In genomic region chr19:10271543-10272086, GRCh38 we compare ENCODE assay signal across 9 cellular contexts. TPM values are rescaled to one million over a fixed set of nuclear protein-coding genes. Genes with fewer than 3 reads are reported as not detected.
A peak's percentile ranks its signal among the peaks of the same experiment; 100 is the strongest.
DNase-seq lines count a peak whose midpoint lies in the region; ATAC-seq, FAIRE-seq and TF ChIP-seq lines count a peak whose summit lies in the region.
"Had no signal": no experiment of that assay in that cellular context is flagged by ENCODE, and none has a peak within 500 bp of the region (broad histone marks: within the 10 kb centered on the region; RNA-seq: fewer than 3 reads in every experiment).

No MANE protein-coding gene starts in this region.

- TF ChIP-seq POLR2A in GM12878 (IDR thresholded peaks at IDR 0.05; ENCODE audit: low read depth, low read length): peak; percentile 15; the same call in 1 of the 2 replicates

- TF ChIP-seq EP300 in GM12878 (IDR thresholded peaks at IDR 0.05; ENCODE audit: borderline replicate concordance in 1 of 2, control insufficient read depth in 1 of 2, low read depth in 2 of 2, low read length in 2 of 2): 0 out of 4 replicates have a peak, but pooled peaks of 1 of the 2 experiments have one; percentile 63

- CTCF ChIA-PET in AG04450 (lab: Charles Lee): interaction anchor here (1.5 to 5.9 kb wide), 5 partner anchors 12 to 120 kb away, joined by 5 to 85 read pairs (median 30); partner anchors contain the start of gene RAVER1
- CTCF ChIA-PET in GM12878 (lab: Yijun Ruan, JAX): interaction anchor here (0.8 to 11.2 kb wide), 28 partner anchors 9 to 301 kb away, joined by 3 to 370 read pairs (median 4); partner anchors contain the start of genes CDC37, ICAM4, ICAM5 and TYK2

- no peaks in the 10 kb centered on the region for H3F3A ChIP-seq in Loucy (ENCODE audit: low read depth)

- TF ChIP-seq RAD21 in GM12878 (IDR thresholded peaks at IDR 0.05; ENCODE audit: insufficient read depth, low read depth, low read length): no peak

- TF ChIP-seq CTCF in AG04450 (IDR thresholded peaks at IDR 0.05; ENCODE audit: low read depth, low read length): no peak
- no peak for TF ChIP-seq CTCF in Loucy (conservative IDR thresholded peaks at IDR 0.05; ENCODE audit: low read length)
- TF ChIP-seq CTCF in GM12878 (IDR thresholded peaks at IDR 0.05 in 2 of 3, conservative IDR thresholded peaks at IDR 0.05 in 1 of 3; ENCODE audit: control insufficient read depth in 2 of 3, extremely low read depth in 1 of 3, insufficient read depth in 1 of 3, low read depth in 3 of 3, low read length in 3 of 3): no peak

- no peaks in the 10 kb centered on the region for H4K20me1 ChIP-seq in Loucy (ENCODE audit: insufficient read depth, low read length, poor library complexity, severe bottlenecking)
- no peaks in the 10 kb centered on the region for H4K20me1 ChIP-seq in GM12878 (ENCODE audit: control insufficient read depth, insufficient read depth)

- FAIRE-seq in GM12878 (lab: Jason Lieb, UNC): peak; percentile 75

- H3K79me2 ChIP-seq in Loucy (ENCODE audit: insufficient read depth, low read length) (peaks cover 9% of the 10 kb centered on the region; the same call in 1 of the 2 replicates), GM12878 (ENCODE audit: control insufficient read depth, insufficient read depth, low read length) (peaks cover 54% of the 10 kb centered on the region)

- SMC1A ChIA-PET in GM12878 (lab: Charles Lee; ENCODE audit: uncharacterized antibody, unreplicated experiment): interaction anchor here (0.5 to 8.5 kb wide), 26 partner anchors 9 to 167 kb away, joined by 3 to 158 read pairs (median 6); partner anchors contain the start of genes FDX2, ICAM4, ICAM5 and MRPL4

- H3K27me3 ChIP-seq in AG04450 (ENCODE audit: control insufficient read depth, insufficient read depth, low read length) (no peaks in the 10 kb centered on the region), Loucy (ENCODE audit: insufficient read depth, low read length, poor library complexity, severe bottlenecking) (no peaks in the 10 kb centered on the region), GM12878 (replicated peaks in 1 of 2; ENCODE audit: control insufficient read depth in 2 of 2, insufficient read depth in 2 of 2, low read length in 1 of 2) (no peaks in the 10 kb centered on the region), mucosa of stomach (ENCODE audit: control insufficient read depth, insufficient read depth, low read length) (peaks cover 26% of the 10 kb centered on the region)

- TSS peak; percentile 88 for BruUV-seq in GM12878 (replicated peaks; lab: Mats Ljungman, UMichigan)

- in situ Hi-C loops in GM12878 (cut with MboI): no loop called here
- in situ Hi-C loops in ACHN (cut with HindIII; ENCODE audit: low pct_ligation_motif_present, low pct_unique_long_range_greater_than_20kb, low sequenced_read_pairs): no loop called here

- H2AFZ ChIP-seq in Loucy (ENCODE audit: low read length): peak overlapping the region; percentile 85
- H2AFZ ChIP-seq in GM12878 (ENCODE audit: control insufficient read depth, low read depth, low read length): no peak overlapping the region

- RAD21 ChIA-PET in GM12878 (lab: Charles Lee; ENCODE audit: unreplicated experiment): interaction anchor here (0.7 to 6.1 kb wide), 32 partner anchors 9 to 190 kb away, joined by 3 to 206 read pairs (median 6); partner anchors contain the start of genes ANGPTL6, CDC37, DNMT1 and ICAM4

- DNase-seq in AG04450 (ENCODE audit: low read depth, low spot score): no peak
- DNase-seq in GM12878 (ENCODE audit: low read depth, low spot score): no peak
- no peak for DNase-seq in NCI-H146 (lab: John Stamatoyannopoulos, UW)
- no peak for DNase-seq in ACHN
- no peak for DNase-seq in NCI-H2171 treated with DMSO at 0.1 percent for 48 hours (lab: John Stamatoyannopoulos, UW)

- POLR2A ChIA-PET in AG04450 (lab: Yijun Ruan, JAX): interaction anchor here (0.8 to 3.3 kb wide), 8 partner anchors 13 to 119 kb away, joined by 3 to 17 read pairs (median 5); partner anchors contain the start of genes ICAM4, ICAM5 and RAVER1
- POLR2A ChIA-PET in GM12878 (lab: Charles Lee): interaction anchor here (0.6 to 4.7 kb wide), 27 partner anchors 11 to 286 kb away, joined by 3 to 108 read pairs (median 4); partner anchors contain the start of genes ANGPTL6, FDX2, ICAM4 and ICAM5

- H3K27ac ChIP-seq in AG04450 (ENCODE audit: low read depth, low read length) (no peak overlapping the region), GM12878 (ENCODE audit: control insufficient read depth, insufficient read depth) (peak overlapping the region; percentile 98)
- H3K27ac ChIP-seq: epithelial cell of prostate had no signal

- H3K4me3 ChIP-seq in AG04450 (ENCODE audit: low read depth, low read length) (peak overlapping the region; percentile 63), Loucy (ENCODE audit: low read length, poor library complexity, severe bottlenecking) (peak overlapping the region; percentile 73), GM12878 (peak overlapping the region; percentile 92), mucosa of stomach (ENCODE audit: low read length) (no peak overlapping the region)

- intact Hi-C loops in GM12878 (cut with micrococcal nuclease; ENCODE audit: unreplicated experiment): loop anchor here (2.0 to 5.0 kb wide), 2 partner anchors 61 to 109 kb away; partner anchors contain the start of genes RAVER1 and TYK2

- H3K4me1 ChIP-seq in Loucy (ENCODE audit: insufficient read depth, low read length, poor library complexity, severe bottlenecking) (peaks cover 21% of the 10 kb centered on the region), GM12878 (ENCODE audit: control insufficient read depth, insufficient read depth, low read length) (no peaks in the 10 kb centered on the region; the same call in 1 of the 2 replicates), mucosa of stomach (ENCODE audit: control insufficient read depth, insufficient read depth, low read length) (peaks cover 18% of the 10 kb centered on the region)

- H3K36me3 ChIP-seq in Loucy (ENCODE audit: insufficient read depth, low read length): no peaks in the 10 kb centered on the region
- H3K36me3 ChIP-seq in GM12878 (ENCODE audit: control insufficient read depth in 2 of 2, insufficient read depth in 2 of 2, low read length in 1 of 2): peaks cover 6 to 10% of the 10 kb centered on the region in 2 experiments; a peak in 3 of 4 replicates
- no peaks in the 10 kb centered on the region for H3K36me3 ChIP-seq in mucosa of stomach (ENCODE audit: control insufficient read depth, insufficient read depth, low read length)

- H3K9me3 ChIP-seq in AG04450 (ENCODE audit: control insufficient read depth, insufficient read depth, low read length) (no peaks in the 10 kb centered on the region; the same call in 1 of the 2 replicates), Loucy (ENCODE audit: insufficient read depth, low read depth, low read length) (no peaks in the 10 kb centered on the region), GM12878 (replicated peaks; ENCODE audit: control insufficient read depth, insufficient read depth, low read length) (no peaks in the 10 kb centered on the region), mucosa of stomach (ENCODE audit: control insufficient read depth, low read length) (no peaks in the 10 kb centered on the region)

- peak overlapping the region; percentile 75 for H3K9ac ChIP-seq in Loucy (ENCODE audit: low read depth, low read length, poor library complexity, severe bottlenecking)
- H3K9ac ChIP-seq in GM12878 (ENCODE audit: control insufficient read depth, insufficient read depth, low read length): peak overlapping the region; percentile 89
- H3K9ac ChIP-seq in mucosa of stomach (ENCODE audit: low read length): peak overlapping the region; percentile 49

- under 1% methylated on average over 12 of the region's 12 CpGs for WGBS in GM12878 (ENCODE audit: insufficient coverage, insufficient replicate concordance, low lambda C conversion rate, missing lambda C conversion rate)

- ATAC-seq in GM18868 (IDR thresholded peaks at IDR 0.05; ENCODE audit: unreplicated experiment): peak; percentile 37
- ATAC-seq in GM12878: peak; percentile 58

- no peaks in the 10 kb centered on the region for H3K9me2 ChIP-seq in Loucy (replicated peaks; ENCODE audit: low read depth, low read length)

- peak overlapping the region; percentile 70 for H3K4me2 ChIP-seq in Loucy (ENCODE audit: low read depth, low read length, poor library complexity, severe bottlenecking)
- H3K4me2 ChIP-seq in GM12878 (ENCODE audit: control insufficient read depth, insufficient read depth): peak overlapping the region; percentile 99

RNA-seq across cellular contexts. Expression of gene ICAM1, which starts 0.7 kb away (rescaled TPM):
- polyA plus RNA-seq in AG04450 (2011; rRNA removed) (40.4 and 57.0 TPM in 2 replicates), GM12878 (2011; rRNA removed) (46.8 and 115 TPM in 2 replicates), GM12878 (2014; fragmentation: Illumina TruSeq; extraction: Trizol) (61.9 and 67.8 TPM in 2 replicates), GM12878 (2014; fragmentation: Nextera tagmentation; extraction: Ambion mirVana) (10 to 100 TPM in 1 of 2 experiments, 1 to 10 TPM in 1; 7.6 to 14.8 TPM), GM12878 (2014; rRNA removed) (67.9 and 74.4 TPM in 2 replicates), GM12878 (2016; fragmentation: Nextera tagmentation; extraction: Ambion mirVana) (10 to 100 TPM; 35.0 to 41.9 TPM)
- polyA minus RNA-seq in AG04450 (2011; rRNA and poly(A)+ RNA removed): 35.9 and 50.3 TPM in 2 replicates
- 288 and 334 TPM in 2 replicates for total RNA-seq in GM12878 (2013; cell fraction: nucleolus; rRNA removed)
- total RNA-seq in GM12878 (2014; rRNA removed) (72.9 and 77.7 TPM in 2 replicates), GM12878 (2014; rRNA removed; fragmentation: Illumina TruSeq; extraction: Trizol) (49.4 and 52.6 TPM in 2 replicates), GM12878 (2021) (69.7 and 71.0 TPM in 2 replicates)
- 37.5 TPM for polyA plus RNA-seq in GM12878 (2011; ENCODE audit: low read depth)
- 121 and 131 TPM in 2 replicates for polyA plus RNA-seq in GM12878 (2011; cell fraction: cytosol; rRNA removed)
- 126 and 136 TPM in 2 replicates for polyA plus RNA-seq in GM12878 (2011; cell fraction: nucleus; rRNA removed)
- 53.2 and 69.6 TPM in 2 replicates for polyA plus RNA-seq in GM12878 (2012)
- polyA minus RNA-seq in GM12878 (2011; rRNA and poly(A)+ RNA removed): 120 and 140 TPM in 2 replicates
- polyA minus RNA-seq in GM12878 (2011; cell fraction: cytosol; rRNA and poly(A)+ RNA removed): 62.1 and 69.0 TPM in 2 replicates
- 62.3 and 89.7 TPM in 2 replicates for polyA minus RNA-seq in GM12878 (2011; cell fraction: nucleus; rRNA and poly(A)+ RNA removed)

RNA-seq across cellular contexts. Expression of gene ICAM4, which starts 15.1 kb away (rescaled TPM):
- polyA plus RNA-seq in AG04450 (2011; rRNA removed) (2.5 and 3.3 TPM in 2 replicates), GM12878 (2011; rRNA removed) (0.20 and 0.31 TPM in 2 replicates), GM12878 (2014; fragmentation: Illumina TruSeq; extraction: Trizol) (0.29 and 0.63 TPM in 2 replicates), GM12878 (2014; fragmentation: Nextera tagmentation; extraction: Ambion mirVana) (under 1 TPM; 0.69 to 0.72 TPM), GM12878 (2014; rRNA removed) (3.0 and 3.4 TPM in 2 replicates), GM12878 (2016; fragmentation: Nextera tagmentation; extraction: Ambion mirVana) (1 to 10 TPM; 4.1 to 5.1 TPM)
- 0.61 and 1.6 TPM in 2 replicates for polyA minus RNA-seq in AG04450 (2011; rRNA and poly(A)+ RNA removed)
- total RNA-seq in GM12878 (2013; cell fraction: nucleolus; rRNA removed): 2.8 and 3.6 TPM in 2 replicates
- total RNA-seq in GM12878 (2014; rRNA removed) (2.4 and 3.0 TPM in 2 replicates), GM12878 (2014; rRNA removed; fragmentation: Illumina TruSeq; extraction: Trizol) (1.2 and 1.3 TPM in 2 replicates), GM12878 (2021) (2.1 and 2.6 TPM in 2 replicates)
- 0.80 TPM for polyA plus RNA-seq in GM12878 (2011; ENCODE audit: low read depth)
- polyA plus RNA-seq in GM12878 (2011; cell fraction: cytosol; rRNA removed): 0.48 and 0.79 TPM in 2 replicates
- polyA plus RNA-seq in GM12878 (2011; cell fraction: nucleus; rRNA removed): 0.72 and 0.75 TPM in 2 replicates
- polyA plus RNA-seq in GM12878 (2012): 1.4 and 1.9 TPM in 2 replicates
- polyA minus RNA-seq in GM12878 (2011; rRNA and poly(A)+ RNA removed): 0.51 and 1.3 TPM in 2 replicates
- polyA minus RNA-seq in GM12878 (2011; cell fraction: cytosol; rRNA and poly(A)+ RNA removed): not detected in 2 replicates
- 2.3 and 3.5 TPM in 2 replicates for polyA minus RNA-seq in GM12878 (2011; cell fraction: nucleus; rRNA and poly(A)+ RNA removed)

RNA-seq across cellular contexts. Expression of gene ICAM5, which starts 18.1 kb away (rescaled TPM):
- 3.8 and 5.3 TPM in 2 replicates for polyA plus RNA-seq in AG04450 (2011; rRNA removed)
- polyA minus RNA-seq in AG04450 (2011; rRNA and poly(A)+ RNA removed): 1.0 and 1.1 TPM in 2 replicates
- total RNA-seq in GM12878 (2013; cell fraction: nucleolus; rRNA removed): 14.9 and 15.8 TPM in 2 replicates
- total RNA-seq in GM12878 (2014; rRNA removed): 0.76 and 1.3 TPM in 2 replicates
- total RNA-seq in GM12878 (2014; rRNA removed; fragmentation: Illumina TruSeq; extraction: Trizol): 0.36 and 0.55 TPM in 2 replicates
- 3.0 and 4.6 TPM in 2 replicates for total RNA-seq in GM12878 (2021)
- polyA plus RNA-seq in GM12878 (2011; ENCODE audit: low read depth): 1.1 TPM
- polyA plus RNA-seq in GM12878 (2011; rRNA removed): 1.4 and 3.5 TPM in 2 replicates
- polyA plus RNA-seq in GM12878 (2011; cell fraction: cytosol; rRNA removed): 4.9 and 7.8 TPM in 2 replicates
- 154 and 163 TPM in 2 replicates for polyA plus RNA-seq in GM12878 (2011; cell fraction: nucleus; rRNA removed)
- polyA plus RNA-seq in GM12878 (2012): 3.8 and 6.4 TPM in 2 replicates
- 0.48 TPM in 1 of 2 replicates, not detected in the other for polyA plus RNA-seq in GM12878 (2014; fragmentation: Illumina TruSeq; extraction: Trizol)
- polyA plus RNA-seq in GM12878 (2014; fragmentation: Nextera tagmentation; extraction: Ambion mirVana): not detected
- polyA plus RNA-seq in GM12878 (2014; rRNA removed): 3.2 and 4.6 TPM in 2 replicates
- polyA plus RNA-seq in GM12878 (2016; fragmentation: Nextera tagmentation; extraction: Ambion mirVana): under 1 TPM; 0.14 to 0.59 TPM
- 0.66 and 3.7 TPM in 2 replicates for polyA minus RNA-seq in GM12878 (2011; rRNA and poly(A)+ RNA removed)
- polyA minus RNA-seq in GM12878 (2011; cell fraction: cytosol; rRNA and poly(A)+ RNA removed): 1.0 and 3.1 TPM in 2 replicates
- polyA minus RNA-seq in GM12878 (2011; cell fraction: nucleus; rRNA and poly(A)+ RNA removed): 8.2 and 13.5 TPM in 2 replicates

RNA-seq across cellular contexts. Expression of gene MRPL4, which starts 19.6 kb away (rescaled TPM):
- polyA plus RNA-seq in AG04450 (2011; rRNA removed): 28.5 and 41.4 TPM in 2 replicates
- polyA minus RNA-seq in AG04450 (2011; rRNA and poly(A)+ RNA removed): 14.1 and 20.6 TPM in 2 replicates
- total RNA-seq in GM12878 (2013; cell fraction: nucleolus; rRNA removed): 37.1 and 41.1 TPM in 2 replicates
- 196 and 221 TPM in 2 replicates for total RNA-seq in GM12878 (2014; rRNA removed)
- 36.4 and 44.4 TPM in 2 replicates for total RNA-seq in GM12878 (2014; rRNA removed; fragmentation: Illumina TruSeq; extraction: Trizol)
- 162 and 169 TPM in 2 replicates for total RNA-seq in GM12878 (2021)
- polyA plus RNA-seq in GM12878 (2011; ENCODE audit: low read depth): 22.8 TPM
- 16.6 and 56.2 TPM in 2 replicates for polyA plus RNA-seq in GM12878 (2011; rRNA removed)
- polyA plus RNA-seq in GM12878 (2011; cell fraction: cytosol; rRNA removed): 127 and 134 TPM in 2 replicates
- polyA plus RNA-seq in GM12878 (2011; cell fraction: nucleus; rRNA removed): 148 and 198 TPM in 2 replicates
- polyA plus RNA-seq in GM12878 (2012): 88.5 and 90.8 TPM in 2 replicates
- 9.5 and 44.4 TPM in 2 replicates for polyA plus RNA-seq in GM12878 (2014; fragmentation: Illumina TruSeq; extraction: Trizol)
- polyA plus RNA-seq in GM12878 (2014; fragmentation: Nextera tagmentation; extraction: Ambion mirVana): 1 to 10 TPM in 1 of 2 experiments, under 1 TPM in 1; 0.79 to 5.8 TPM
- polyA plus RNA-seq in GM12878 (2014; rRNA removed): 174 and 217 TPM in 2 replicates
- polyA plus RNA-seq in GM12878 (2016; fragmentation: Nextera tagmentation; extraction: Ambion mirVana): 100 to 1,000 TPM; 183 to 186 TPM
- polyA minus RNA-seq in GM12878 (2011; rRNA and poly(A)+ RNA removed): 19.6 and 29.7 TPM in 2 replicates
- 24.2 and 28.3 TPM in 2 replicates for polyA minus RNA-seq in GM12878 (2011; cell fraction: cytosol; rRNA and poly(A)+ RNA removed)
- 20.2 and 32.4 TPM in 2 replicates for polyA minus RNA-seq in GM12878 (2011; cell fraction: nucleus; rRNA and poly(A)+ RNA removed)

RNA-seq across cellular contexts. Expression of gene ZGLP1, which starts 38.0 kb away (rescaled TPM):
- 0.62 and 0.74 TPM in 2 replicates for polyA plus RNA-seq in AG04450 (2011; rRNA removed)
- polyA minus RNA-seq in AG04450 (2011; rRNA and poly(A)+ RNA removed): 0.35 and 0.41 TPM in 2 replicates
- 1.1 and 1.6 TPM in 2 replicates for total RNA-seq in GM12878 (2013; cell fraction: nucleolus; rRNA removed)
- 1.3 and 1.7 TPM in 2 replicates for total RNA-seq in GM12878 (2014; rRNA removed)
- 0.67 and 0.78 TPM in 2 replicates for total RNA-seq in GM12878 (2014; rRNA removed; fragmentation: Illumina TruSeq; extraction: Trizol)
- total RNA-seq in GM12878 (2021): 2.5 and 4.1 TPM in 2 replicates
- polyA plus RNA-seq in GM12878 (2011; ENCODE audit: low read depth): 0.75 TPM
- 0.49 and 0.94 TPM in 2 replicates for polyA plus RNA-seq in GM12878 (2011; rRNA removed)
- polyA plus RNA-seq in GM12878 (2011; cell fraction: cytosol; rRNA removed): 1.7 and 2.0 TPM in 2 replicates
- 10.8 and 12.6 TPM in 2 replicates for polyA plus RNA-seq in GM12878 (2011; cell fraction: nucleus; rRNA removed)
- 0.89 and 1.8 TPM in 2 replicates for polyA plus RNA-seq in GM12878 (2012)
- polyA plus RNA-seq in GM12878 (2014; fragmentation: Illumina TruSeq; extraction: Trizol): 0.19 and 0.98 TPM in 2 replicates
- polyA plus RNA-seq in GM12878 (2014; fragmentation: Nextera tagmentation; extraction: Ambion mirVana): under 1 TPM; 0.29 to 0.48 TPM
- polyA plus RNA-seq in GM12878 (2014; rRNA removed): 4.6 and 5.6 TPM in 2 replicates
- 1 to 10 TPM; 1.8 to 2.0 TPM for polyA plus RNA-seq in GM12878 (2016; fragmentation: Nextera tagmentation; extraction: Ambion mirVana)
- 0.29 and 0.31 TPM in 2 replicates for polyA minus RNA-seq in GM12878 (2011; rRNA and poly(A)+ RNA removed)
- polyA minus RNA-seq in GM12878 (2011; cell fraction: cytosol; rRNA and poly(A)+ RNA removed): not detected in 2 replicates
- 0.24 and 1.1 TPM in 2 replicates for polyA minus RNA-seq in GM12878 (2011; cell fraction: nucleus; rRNA and poly(A)+ RNA removed)
